34 cellular contexts compared by ENCODE assay signal in the genomic region with DNA sequence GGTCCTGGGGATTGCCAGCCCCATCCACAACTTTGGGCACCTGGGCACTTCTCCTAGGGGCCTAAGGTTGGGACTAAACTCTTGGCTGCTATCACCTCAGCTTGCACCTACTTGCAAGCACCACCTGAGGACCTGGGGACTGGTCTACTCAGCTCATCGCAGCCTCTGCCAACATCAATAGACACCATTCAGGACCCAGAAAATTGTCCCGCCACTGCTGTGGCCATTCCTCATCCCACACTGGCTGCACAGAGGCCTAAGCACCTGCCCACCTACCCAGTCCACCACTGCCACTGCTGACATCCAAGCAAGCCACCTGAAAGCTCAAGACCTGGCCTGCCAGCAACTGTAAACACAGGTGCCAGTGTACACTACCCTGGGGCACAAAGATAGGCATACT.
"Had no signal": no experiment of that assay in that cellular context is flagged by ENCODE, and none has a peak within 500 bp of the region (broad histone marks: within the 10 kb centered on the region; RNA-seq: fewer than 3 reads in every experiment).

No MANE protein-coding gene starts in this region.

- H3K4me3 ChIP-seq: MG63 had no signal

- H3K27ac ChIP-seq: KMS-11 had no signal

- H3K9ac ChIP-seq: KMS-11 had no signal

- H3K4me2 ChIP-seq: KMS-11 had no signal

- H3K36me3 ChIP-seq: MG63 had no signal

- H3K27me3 ChIP-seq: MG63 had no signal

- DNase-seq: Karpas-422, Kasumi-1, KG1, MG63, MM.1S, MV-4-11, NCI-H1048, NCI-H1092, NCI-H1092 treated with DMSO at 0.1 percent for 48 hours, NCI-H1105, NCI-H1105 treated with DMSO at 0.1 percent for 48 hours, NCI-H1417, NCI-H1417 treated with DMSO at 0.1 percent for 48 hours, NCI-H1436, NCI-H1436 treated with DMSO at 0.1 percent for 48 hours, NCI-H146, NCI-H1694, NCI-H1694 treated with DMSO at 0.1 percent for 48 hours, NCI-H187, NCI-H187 treated with DMSO at 0.1 percent for 48 hours, NCI-H1930, NCI-H2029, NCI-H2029 treated with DMSO at 0.1 percent for 48 hours, NCI-H2081, NCI-H2081 treated with DMSO at 0.1 percent for 48 hours, NCI-H2107, NCI-H2171, NCI-H2171 treated with DMSO at 0.1 percent for 48 hours, NCI-H2227 treated with DMSO at 0.1 percent for 48 hours, NCI-H226, NCI-H345, NCI-H446, NCI-H446 treated with DMSO at 0.1 percent for 48 hours had no signal
